9 cellular contexts compared by ENCODE assay signal in the genomic region with DNA sequence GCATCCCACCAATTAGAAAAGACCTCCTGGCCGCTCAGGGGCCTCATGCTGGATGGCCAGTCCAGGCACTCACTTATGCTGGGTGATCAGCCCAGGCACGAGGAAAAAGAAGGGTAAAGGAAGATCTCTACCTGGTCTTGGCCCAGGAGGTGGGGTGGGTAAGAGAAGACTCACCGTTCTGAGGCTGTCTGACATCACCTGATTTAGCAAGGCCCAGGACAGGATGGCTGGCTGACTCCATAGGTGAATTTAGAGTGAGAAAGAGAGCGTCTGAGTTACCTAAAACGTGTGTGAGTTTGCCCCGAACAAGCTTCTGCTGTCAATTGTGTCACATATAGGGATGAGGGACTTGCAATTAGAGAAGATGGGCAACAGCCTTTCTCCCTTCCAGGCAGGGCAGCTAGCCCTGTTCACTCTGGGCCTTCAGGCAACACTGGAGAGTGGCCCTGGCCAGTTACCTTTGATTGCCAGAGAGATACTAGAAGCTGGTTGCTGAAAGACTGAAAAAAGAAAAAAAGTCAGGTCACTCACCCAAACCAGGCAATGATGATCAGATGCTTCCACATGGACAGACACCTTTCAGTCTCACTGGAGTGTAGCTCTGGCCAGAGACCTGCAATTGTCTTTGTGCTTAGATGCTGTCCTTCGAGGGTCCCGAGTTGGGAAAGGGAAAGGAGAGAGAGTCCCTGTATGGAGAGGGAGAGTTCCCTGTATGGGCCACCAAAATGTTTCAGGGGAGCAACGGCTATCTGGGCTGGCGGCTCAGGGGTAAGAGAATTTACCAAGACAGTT. TPM values are rescaled to one million over a fixed set of nuclear protein-coding genes. Genes with fewer than 3 reads are reported as not detected.
DNase-seq lines count a peak whose midpoint lies in the region; ATAC-seq and TF ChIP-seq lines count a peak whose summit lies in the region.
"Had no signal": no experiment of that assay in that cellular context is flagged by ENCODE, and none has a peak within 500 bp of the region (broad histone marks: within the 10 kb centered on the region; RNA-seq: fewer than 3 reads in every experiment).

No MANE protein-coding gene starts in this region.

- H3K36me3 ChIP-seq in SK-N-MC (ENCODE audit: insufficient read depth, low read length) (no peaks in the 10 kb centered on the region), skeletal muscle satellite cell (ENCODE audit: insufficient read depth, low read length) (no peaks in the 10 kb centered on the region)

- no peaks in the 10 kb centered on the region for H3K9me3 ChIP-seq in SK-N-MC (ENCODE audit: low read depth, low read length)
- H3K9me3 ChIP-seq in skeletal muscle satellite cell (replicated peaks; ENCODE audit: low read length): no peaks in the 10 kb centered on the region

- TF ChIP-seq CTCF in C4-2B (conservative IDR thresholded peaks at IDR 0.05): no peak

- H3K27ac ChIP-seq in C4-2B (peak overlapping the region; percentile 85), SK-N-MC (peak overlapping the region; percentile 99)

- H3K9ac ChIP-seq in SK-N-MC (ENCODE audit: insufficient read length) (no peak overlapping the region), skeletal muscle satellite cell (ENCODE audit: low read depth, low read length) (peak overlapping the region; percentile 68)

- H3K4me2 ChIP-seq in skeletal muscle satellite cell (ENCODE audit: low read length): no peak overlapping the region

- ATAC-seq in HG03139 (IDR thresholded peaks at IDR 0.05; ENCODE audit: unreplicated experiment): no peak

- DNase-seq in SK-N-MC (ENCODE audit: low read depth, low spot score) (no peak), islet precursor cell (peak; percentile 74), retina (no peak), cerebellar nuclear complex (lab: John Stamatoyannopoulos, UW) (no peak)
- no peak for DNase-seq in stimulated activated CD8-positive, alpha-beta memory T cell treated with anti-CD3 and anti-CD28 coated beads, Interleukin-4, amount 100 ng/mL, for 48 hours
- DNase-seq: effector CD8-positive, alpha-beta T cell had no signal

- H3K4me1 ChIP-seq in skeletal muscle satellite cell (ENCODE audit: control insufficient read depth, insufficient read depth, low read length): peaks cover 54% of the 10 kb centered on the region

- no peaks in the 10 kb centered on the region for H3K27me3 ChIP-seq in skeletal muscle satellite cell (ENCODE audit: control insufficient read depth, insufficient read depth, low read length)

- H3K4me3 ChIP-seq in SK-N-MC: peak overlapping the region; percentile 59; the same call in 1 of the 2 replicates
- no peak overlapping the region for H3K4me3 ChIP-seq in skeletal muscle satellite cell (ENCODE audit: low read length)

RNA-seq across cellular contexts. Expression of gene IER3, which starts 35.7 kb away (rescaled TPM):
- total RNA-seq in skeletal muscle satellite cell (2012; rRNA removed): 18.5 and 35.2 TPM in 2 replicates

RNA-seq across cellular contexts. Expression of gene FLOT1, which starts 37.6 kb away (rescaled TPM):
- 71.9 and 75.3 TPM in 2 replicates for total RNA-seq in skeletal muscle satellite cell (2012; rRNA removed)

RNA-seq across cellular contexts. Expression of gene TUBB, which starts 59.9 kb away (rescaled TPM):
- total RNA-seq in skeletal muscle satellite cell (2012; rRNA removed): 624 and 1,061 TPM in 2 replicates
